In the genomic region with DNA sequence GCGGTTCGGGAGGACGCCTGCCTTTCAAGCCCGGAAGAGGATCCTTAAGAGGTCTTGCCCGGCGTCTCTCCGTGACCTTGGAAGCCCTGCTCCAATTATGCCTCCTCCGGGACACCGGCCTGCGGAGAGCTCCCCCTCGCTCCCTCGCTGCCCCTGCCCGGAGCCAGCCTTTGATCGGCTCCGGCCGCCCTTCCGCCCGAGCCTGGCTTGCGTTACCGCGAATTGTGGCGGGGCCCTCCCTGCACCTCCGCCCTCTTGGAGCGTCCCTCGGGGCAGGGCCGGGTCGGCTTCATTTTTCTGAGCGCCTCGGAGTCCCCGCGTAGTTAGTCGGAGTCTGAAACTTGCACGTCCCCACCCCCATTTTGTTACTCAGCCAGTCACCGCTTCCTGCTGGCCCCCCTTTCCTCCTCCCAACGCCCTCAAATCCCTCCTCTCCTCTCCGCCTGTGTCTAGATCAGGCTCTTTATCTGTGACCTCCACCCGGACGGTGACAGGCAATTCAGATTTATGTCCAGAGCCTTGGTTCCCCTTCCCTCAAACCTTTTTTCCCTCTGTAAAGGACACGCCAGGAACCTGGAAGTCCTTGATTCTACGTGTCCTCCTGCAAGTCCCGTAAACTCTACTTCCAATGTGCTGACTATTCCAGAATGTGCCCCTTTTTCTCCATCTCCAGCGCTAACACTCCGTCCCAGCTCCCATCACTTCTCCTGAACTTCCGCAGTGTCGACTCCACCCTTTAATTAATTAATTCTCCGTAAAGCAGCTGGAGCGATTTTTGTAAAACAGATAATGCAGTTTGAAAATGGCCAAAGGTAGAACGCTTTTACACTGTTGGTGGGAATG, we compare ENCODE assay signal across 8 cellular contexts. TPM values are rescaled to one million over a fixed set of nuclear protein-coding genes. Genes with fewer than 3 reads are reported as not detected.
DNase-seq lines count a peak whose midpoint lies in the region; ATAC-seq and TF ChIP-seq lines count a peak whose summit lies in the region.

No MANE protein-coding gene starts in this region.

- DNase-seq in CD1c-positive myeloid dendritic cell (ENCODE audit: extremely low spot score) (peak; percentile 82), Panc1 (ENCODE audit: low read depth, low spot score) (no peak), fibroblast of villous mesenchyme (ENCODE audit: low read depth) (peak; percentile 82), non-pigmented ciliary epithelial cell (ENCODE audit: low read depth) (peak; percentile 38), superior temporal gyrus (ENCODE audit: extremely low spot score) (peak; percentile 39)
- DNase-seq in activated T-helper 9 cell treated with anti-CD3 and anti-CD28 coated beads, Interleukin-2, amount 50 U/mL, for 16 hours (ENCODE audit: low read depth): peak; percentile 70

- peaks cover 6% of the 10 kb centered on the region for H3K4me1 ChIP-seq in Panc1 (ENCODE audit: control insufficient read depth, insufficient read depth, low read length)

- no peaks in the 10 kb centered on the region for H3K36me3 ChIP-seq in Panc1 (ENCODE audit: control insufficient read depth, insufficient read depth, low read length)

- TF ChIP-seq CTCF in Panc1 (IDR thresholded peaks at IDR 0.05) (no peak), fibroblast of villous mesenchyme (IDR thresholded peaks at IDR 0.05; ENCODE audit: insufficient read depth, low read depth, low read length) (no peak)

- peak overlapping the region; percentile 81 to 82 for H3K4me3 ChIP-seq in Panc1 (ENCODE audit: low read depth in 2 of 2, low read length in 2 of 2)
- H3K4me3 ChIP-seq in fibroblast of villous mesenchyme (ENCODE audit: low read depth, low read length): peak overlapping the region; percentile 80

- POLR2A ChIA-PET in Panc1 (lab: Charles Lee): no interaction called here

- H3K27me3 ChIP-seq in Panc1 (ENCODE audit: control insufficient read depth, insufficient read depth, low read length): no peaks in the 10 kb centered on the region

- in situ Hi-C loops in Panc1 (cut with HindIII; ENCODE audit: low pct_unique_long_range_greater_than_20kb, low sequenced_read_pairs): no loop called here

- CTCF ChIA-PET in Panc1 (lab: Charles Lee): no interaction called here

- ATAC-seq in GM19351 (IDR thresholded peaks at IDR 0.05; ENCODE audit: unreplicated experiment): peak; percentile 19
- ATAC-seq in HG03521 (IDR thresholded peaks at IDR 0.05; ENCODE audit: unreplicated experiment): peak; percentile 30
- ATAC-seq in Panc1: peak; percentile 76

- intact Hi-C loops in Panc1 (cut with micrococcal nuclease; ENCODE audit: unreplicated experiment): no loop called here

- H3K27ac ChIP-seq in Panc1 (ENCODE audit: low read length): peak overlapping the region; percentile 98

- H3K9me3 ChIP-seq in Panc1 (ENCODE audit: control insufficient read depth, insufficient read depth, low read depth, low read length): no peaks in the 10 kb centered on the region

- BruUV-seq in Panc1 (replicated peaks; lab: Mats Ljungman, UMichigan): no TSS peak

RNA-seq across cellular contexts. Expression of gene RABEP2, which starts 0.6 kb away (rescaled TPM):
- total RNA-seq in Panc1 (2021; ENCODE audit: unreplicated experiment): 24.8 TPM
- polyA plus RNA-seq in Panc1 (2012; ENCODE audit: insufficient read length): 36.9 TPM
- 29.4 and 35.4 TPM in 2 replicates for total RNA-seq in fibroblast of villous mesenchyme

RNA-seq across cellular contexts. Expression of gene CD19, which starts 6.2 kb away (rescaled TPM):
- total RNA-seq in Panc1 (2021; ENCODE audit: unreplicated experiment) (not detected), fibroblast of villous mesenchyme (not detected in 2 replicates)
- polyA plus RNA-seq in Panc1 (2012; ENCODE audit: insufficient read length): not detected

RNA-seq across cellular contexts. Expression of gene NFATC2IP, which starts 25.1 kb away (rescaled TPM):
- total RNA-seq in Panc1 (2021; ENCODE audit: unreplicated experiment) (47.3 TPM), fibroblast of villous mesenchyme (20.0 and 30.7 TPM in 2 replicates)
- 30.5 TPM for polyA plus RNA-seq in Panc1 (2012; ENCODE audit: insufficient read length)

RNA-seq across cellular contexts. Expression of gene ATP2A1, which starts 47.3 kb away (rescaled TPM):
- total RNA-seq in Panc1 (2021; ENCODE audit: unreplicated experiment) (2.9 TPM), fibroblast of villous mesenchyme (under 0.01 and 0.43 TPM in 2 replicates)
- 2.7 TPM for polyA plus RNA-seq in Panc1 (2012; ENCODE audit: insufficient read length)

RNA-seq across cellular contexts. Expression of gene SPNS1, which starts 49.0 kb away (rescaled TPM):
- total RNA-seq in Panc1 (2021; ENCODE audit: unreplicated experiment) (79.1 TPM), fibroblast of villous mesenchyme (33.2 and 34.5 TPM in 2 replicates)
- polyA plus RNA-seq in Panc1 (2012; ENCODE audit: insufficient read length): 84.3 TPM

Comparison
In these comparisons a context has a peak if more than half of its experiments do, and no peak if none do; other contexts are left out.
1. ATAC-seq: peak in every context shown above with its lines; median percentile 76 in Panc1; 30 in HG03521; 19 in GM19351.